Comparison of ENCODE assay signal across 22 cellular contexts in genomic region chr16:16016388-16016964, GRCh38.
DNase-seq lines count a peak whose midpoint lies in the region; ATAC-seq and TF ChIP-seq lines count a peak whose summit lies in the region.
"Had no signal": no experiment of that assay in that cellular context is flagged by ENCODE, and none has a peak within 500 bp of the region (broad histone marks: within the 10 kb centered on the region; RNA-seq: fewer than 3 reads in every experiment).

No MANE protein-coding gene starts in this region.

- H3K9me2 ChIP-seq in PC-9 (ENCODE audit: insufficient read depth): no peaks in the 10 kb centered on the region

- H3K36me3 ChIP-seq in PC-9 (ENCODE audit: low read depth) (peaks cover 42% of the 10 kb centered on the region), esophagus muscularis mucosa (peaks cover 15 to 70% (median 56%) of the 10 kb centered on the region in 4 donors)

- peak overlapping the region; percentile 13 to 93 for H3K27ac Mint-ChIP-seq in activated naive CD4-positive, alpha-beta T cell treated with anti-CD3 and anti-CD28 coated beads, Interleukin-2, amount 50 U/mL, for 72 hours
- H3K27ac Mint-ChIP-seq: GM23338 had no signal

- TF ChIP-seq EP300 in esophagus muscularis mucosa (IDR thresholded peaks at IDR 0.05): no peak

- no TSS peak for BruUV-seq in PC-9 (replicated peaks; lab: Mats Ljungman, UMichigan)

- H3F3A ChIP-seq in PC-9 (ENCODE audit: insufficient read depth, low read depth): peaks cover 85% of the 10 kb centered on the region

- TF ChIP-seq CTCF in PC-9 (conservative IDR thresholded peaks at IDR 0.05) (no peak), esophagus muscularis mucosa (IDR thresholded peaks at IDR 0.05) (no peak)

- peaks cover 4 to 25% of the 10 kb centered on the region in 2 donors for H3K36me3 Mint-ChIP-seq in activated naive CD4-positive, alpha-beta T cell treated with anti-CD3 and anti-CD28 coated beads, Interleukin-2, amount 50 U/mL, for 72 hours

- peak; percentile 33 to 46 for ATAC-seq in activated naive CD4-positive, alpha-beta T cell treated with anti-CD3 and anti-CD28 coated beads, Interleukin-2, amount 50 U/mL, for 72 hours
- ATAC-seq in stimulated activated naive CD8-positive, alpha-beta T cell treated with anti-CD3 and anti-CD28 coated beads, Interleukin-15, Interleukin-2, amounts not matched to agents 100 U/mL and 50 U/mL, for 24 hours: peak; percentile 47
- ATAC-seq: GM23338 had no signal

- TF ChIP-seq POLR2A in esophagus muscularis mucosa (IDR thresholded peaks at IDR 0.05; ENCODE audit: low read depth): no peak

- no peaks in the 10 kb centered on the region for H4K20me1 ChIP-seq in PC-9 (ENCODE audit: insufficient read depth)

- no peaks in the 10 kb centered on the region for H3K9me3 Mint-ChIP-seq in activated naive CD4-positive, alpha-beta T cell treated with anti-CD3 and anti-CD28 coated beads, Interleukin-2, amount 50 U/mL, for 72 hours
- H3K9me3 Mint-ChIP-seq: GM23338 had no signal

- 96% methylated on average over 11 of the region's 11 CpGs for WGBS in esophagus muscularis mucosa

- CTCF ChIA-PET in PC-9 (lab: Charles Lee): no interaction called here

- intact Hi-C loops in PC-9 (cut with micrococcal nuclease; ENCODE audit: unreplicated experiment) (loop anchor here (5.0 kb wide), 1 partner anchor 139 kb away; no protein-coding TSS in a partner anchor), esophagus muscularis mucosa (cut with DNase I) (loop anchor here (10.0 kb wide), 1 partner anchor 132 kb away; the partner anchor contains the start of gene CEP20)

- no peaks in the 10 kb centered on the region for H3K27me3 ChIP-seq in PC-9 (ENCODE audit: insufficient read depth, low read depth)
- no peaks in the 10 kb centered on the region for H3K27me3 ChIP-seq in esophagus muscularis mucosa
- H3K27me3 ChIP-seq: right atrium auricular region, stomach, upper lobe of left lung had no signal

- no peak for DNase-seq in activated naive CD4-positive, alpha-beta T cell treated with anti-CD3 and anti-CD28 coated beads, Interleukin-2, amount 50 U/mL, for 72 hours (ENCODE audit: low spot score in 2 of 2)
- DNase-seq in activated naive CD4-positive, alpha-beta T cell (lab: John Stamatoyannopoulos, UW): no peak
- no peak for DNase-seq in PC-9
- no peak for DNase-seq in esophagus muscularis mucosa (ENCODE audit: extremely low spot score)
- DNase-seq in stimulated activated naive CD8-positive, alpha-beta T cell treated with anti-CD3 and anti-CD28 coated beads, Interleukin-15, Interleukin-2, amounts not matched to agents 100 U/mL and 50 U/mL, for 24 hours: no peak
- DNase-seq in dedifferentiated amniotic fluid mesenchymal stem cell (ENCODE audit: extremely low spot score): no peak
- DNase-seq in pons (ENCODE audit: low spot score): no peak
- no peak for DNase-seq in NCI-H1048 (lab: John Stamatoyannopoulos, UW)
- DNase-seq: activated gamma-delta T cell, aorta, caudate nucleus, DMS79, NCI-H187 treated with DMSO at 0.1 percent for 48 hours, NCI-H2227 treated with DMSO at 0.1 percent for 48 hours, NCI-H748 treated with DMSO at 0.1 percent for 48 hours, occipital lobe, SIG-M5, stomach, upper lobe of left lung had no signal

- peak overlapping the region; percentile 81 for H3K27ac ChIP-seq in PC-9
- H3K27ac ChIP-seq in esophagus muscularis mucosa (replicated peaks in 1 of 4): peak overlapping the region; percentile 77 to 84 (median 82)
- H3K27ac ChIP-seq: KMS-11, right atrium auricular region had no signal

- POLR2A ChIA-PET in PC-9 (lab: Charles Lee; ENCODE audit: unreplicated experiment): no interaction called here

- peaks cover 66% of the 10 kb centered on the region for H3K4me1 ChIP-seq in PC-9 (replicated peaks; ENCODE audit: insufficient read depth)
- peaks cover 28 to 92% (median 79%) of the 10 kb centered on the region in 4 donors for H3K4me1 ChIP-seq in esophagus muscularis mucosa

- no peak overlapping the region for H2AFZ ChIP-seq in PC-9
- H2AFZ ChIP-seq: GM23338 had no signal

- no peaks in the 10 kb centered on the region for H3K9me3 ChIP-seq in PC-9 (ENCODE audit: insufficient read depth, low read depth)
- no peaks in the 10 kb centered on the region for H3K9me3 ChIP-seq in esophagus muscularis mucosa
- H3K9me3 ChIP-seq: right atrium auricular region, stomach, upper lobe of left lung had no signal

- no peak overlapping the region for H3K4me2 ChIP-seq in PC-9
- H3K4me2 ChIP-seq: GM23338, KMS-11 had no signal

- peaks cover 57% of the 10 kb centered on the region for H3K79me2 ChIP-seq in PC-9 (ENCODE audit: low read depth)

- H3K4me3 ChIP-seq in PC-9 (no peak overlapping the region), esophagus muscularis mucosa (no peak overlapping the region)
- H3K4me3 ChIP-seq: GM23338, right atrium auricular region, stomach, upper lobe of left lung had no signal
